ENCODE assay signal across 8 cellular contexts in genomic region chr21:17611414-17612022, GRCh38. TPM values are rescaled to one million over a fixed set of nuclear protein-coding genes. Genes with fewer than 3 reads are reported as not detected.
DNase-seq lines count a peak whose midpoint lies in the region; ATAC-seq and TF ChIP-seq lines count a peak whose summit lies in the region.

No MANE protein-coding gene starts in this region.

- H3K9me3 ChIP-seq in BE2C: no peaks in the 10 kb centered on the region; the same call in 1 of the 2 replicates

- H3K4me1 Mint-ChIP-seq in activated CD8-positive, alpha-beta T cell treated with anti-CD3 and anti-CD28 coated beads for 36 hours (ENCODE audit: low read depth): peaks cover 32% of the 10 kb centered on the region

- H3K27ac Mint-ChIP-seq in activated CD8-positive, alpha-beta T cell treated with anti-CD3 and anti-CD28 coated beads for 36 hours: peak overlapping the region; percentile 95

- peak; percentile 76 for DNase-seq in BE2C
- peak; percentile 54 to 67 for DNase-seq in NCI-H524 (lab: John Stamatoyannopoulos, UW)
- DNase-seq in activated CD8-positive, alpha-beta T cell treated with anti-CD3 and anti-CD28 coated beads for 36 hours: peak; percentile 92
- peak; percentile 63 for DNase-seq in effector CD8-positive, alpha-beta T cell (lab: John Stamatoyannopoulos, UW)
- DNase-seq in medulla oblongata (ENCODE audit: extremely low spot score): peak; percentile 85
- DNase-seq in stimulated activated CD4-positive, alpha-beta T cell treated with anti-CD3 and anti-CD28 coated beads, TNF-alpha, amount 100 ng/mL, for 4 hours (ENCODE audit: low read depth in 3 of 3): peak; percentile 58 to 75 (median 75)

- H3K36me3 Mint-ChIP-seq in activated CD8-positive, alpha-beta T cell treated with anti-CD3 and anti-CD28 coated beads for 36 hours (ENCODE audit: low read depth): peaks cover 44% of the 10 kb centered on the region

- peaks cover 20% of the 10 kb centered on the region for H3K36me3 ChIP-seq in BE2C

- H3K4me3 Mint-ChIP-seq in activated CD8-positive, alpha-beta T cell treated with anti-CD3 and anti-CD28 coated beads for 36 hours: peak overlapping the region; percentile 83

- no peaks in the 10 kb centered on the region for H3K9me3 Mint-ChIP-seq in activated CD8-positive, alpha-beta T cell treated with anti-CD3 and anti-CD28 coated beads for 36 hours

- intact Hi-C loops in activated CD8-positive, alpha-beta T cell treated with anti-CD3 and anti-CD28 coated beads for 36 hours (cut with micrococcal nuclease): loop anchor here (10.0 kb wide), 1 partner anchor 173 kb away; no protein-coding TSS in a partner anchor

- POLR2A ChIA-PET in activated CD8-positive, alpha-beta T cell treated with anti-CD3 and anti-CD28 coated beads for 36 hours (lab: Charles Lee): interaction anchor here (0.7 to 1.6 kb wide), 8 partner anchors 9 to 208 kb away, joined by 3 to 8 read pairs (median 3); partner anchors contain the start of genes C21orf91 and CXADR

- peak overlapping the region; percentile 98 for H3K4me3 ChIP-seq in BE2C (ENCODE audit: low read depth, low read length)

- no peaks in the 10 kb centered on the region for H3K27me3 ChIP-seq in BE2C

- no peaks in the 10 kb centered on the region for H3K4me1 ChIP-seq in BE2C

- CTCF ChIA-PET in activated CD8-positive, alpha-beta T cell treated with anti-CD3 and anti-CD28 coated beads for 36 hours (lab: Charles Lee): interaction anchor here (0.7 to 1.5 kb wide), 6 partner anchors 9 to 226 kb away, joined by 3 to 4 read pairs (median 3); no protein-coding TSS in a partner anchor

- no peak for TF ChIP-seq CTCF in BE2C (IDR thresholded peaks at IDR 0.05; ENCODE audit: low read depth, low read length)
- no peak for TF ChIP-seq CTCF in activated CD8-positive, alpha-beta T cell treated with anti-CD3 and anti-CD28 coated beads for 36 hours (IDR thresholded peaks at IDR 0.05)

- ATAC-seq in GM19025 (IDR thresholded peaks at IDR 0.05; ENCODE audit: low read depth, unreplicated experiment) (peak; percentile 48), HG03196 (IDR thresholded peaks at IDR 0.05; ENCODE audit: unreplicated experiment) (peak; percentile 66)
- peak; percentile 64 for ATAC-seq in activated CD8-positive, alpha-beta T cell treated with anti-CD3 and anti-CD28 coated beads for 36 hours

- no peaks in the 10 kb centered on the region for H3K27me3 Mint-ChIP-seq in activated CD8-positive, alpha-beta T cell treated with anti-CD3 and anti-CD28 coated beads for 36 hours

RNA-seq across cellular contexts. Expression of gene BTG3, which starts 1.2 kb away (rescaled TPM):
- 13.6 TPM for polyA plus RNA-seq in BE2C (2012; ENCODE audit: insufficient read depth, insufficient read length, low read depth)
- total RNA-seq in activated CD8-positive, alpha-beta T cell treated with anti-CD3 and anti-CD28 coated beads for 36 hours: 10 to 100 TPM; 38.8 to 38.9 TPM

Comparison
In these comparisons a context has a peak if more than half of its experiments do, and no peak if none do; other contexts are left out.
1. Peak in every context shown above with its lines: DNase-seq, ATAC-seq and H3K4me3 ChIP-seq.